Comparison of ENCODE assay signal across 21 cellular contexts in the genomic region with DNA sequence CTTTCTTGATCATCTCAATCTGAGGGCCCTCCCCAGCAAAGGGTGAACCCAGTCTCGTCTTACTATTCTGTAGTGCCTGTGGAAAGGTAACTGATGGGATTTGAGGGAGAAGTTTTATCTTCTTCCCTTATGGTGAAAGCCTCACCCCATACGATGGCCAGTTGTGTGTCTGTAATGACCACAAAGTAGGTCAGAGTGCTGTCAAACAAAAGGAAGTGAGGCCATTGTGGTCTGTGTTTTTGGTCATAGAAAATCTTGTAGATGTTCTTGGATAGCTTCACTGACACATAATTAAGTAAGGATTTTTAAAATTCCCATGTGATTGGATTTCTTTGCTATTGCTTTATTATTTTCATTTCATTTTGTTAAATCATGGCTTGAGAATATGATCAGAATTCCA.
"Had no signal": no experiment of that assay in that cellular context is flagged by ENCODE, and none has a peak within 500 bp of the region (broad histone marks: within the 10 kb centered on the region; RNA-seq: fewer than 3 reads in every experiment).

No MANE protein-coding gene starts in this region.

- H3K27ac Mint-ChIP-seq: activated naive CD4-positive, alpha-beta T cell treated with anti-CD3 and anti-CD28 coated beads, Interleukin-2, amount 50 U/mL, for 24 hours; naive thymus-derived CD4-positive, alpha-beta T cell; type B pancreatic cell had no signal

- H3K27me3 Mint-ChIP-seq: activated naive CD4-positive, alpha-beta T cell treated with anti-CD3 and anti-CD28 coated beads, Interleukin-2, amount 50 U/mL, for 24 hours; naive thymus-derived CD4-positive, alpha-beta T cell had no signal

- H3K27ac ChIP-seq: coronary artery, epithelial cell of prostate, left lung, sigmoid colon, thoracic aorta, VCaP had no signal

- H3K4me1 ChIP-seq: sigmoid colon had no signal

- H3K4me3 ChIP-seq: coronary artery, left lung, lung, sigmoid colon, thoracic aorta had no signal

- DNase-seq: activated gamma-delta T cell treated with Interleukin-2 at 50 U/mL for 16 hours; activated T-cell treated with anti-CD3 and anti-CD28 coated beads, Interleukin-2, amount 50 U/mL, for 1 hour; cerebellar nuclear complex; hippocampal formation; kidney glomerular epithelial cell; left lung; naive thymus-derived CD4-positive, alpha-beta T cell; retina; sigmoid colon; stimulated activated CD4-positive, alpha-beta T cell treated with anti-CD3 and anti-CD28 coated beads, Interleukin-2, amount 100 ng/mL, for 48 hours; stimulated activated CD8-positive, alpha-beta memory T cell treated with anti-CD3 and anti-CD28 coated beads, Interleukin-4, amount 100 ng/mL, for 48 hours; stimulated activated naive CD4-positive, alpha-beta T cell treated with Interleukin-2 at 50 U/mL for 16 hours had no signal

- H3K4me3 Mint-ChIP-seq: activated naive CD4-positive, alpha-beta T cell treated with anti-CD3 and anti-CD28 coated beads, Interleukin-2, amount 50 U/mL, for 24 hours; naive thymus-derived CD4-positive, alpha-beta T cell; neural crest cell; type B pancreatic cell had no signal

- ATAC-seq: activated CD4-positive, CD25-positive, alpha-beta regulatory T cell treated with anti-CD3 and anti-CD28 coated beads, Interleukin-2, amount 50 U/mL, for 24 hours; left lung; naive thymus-derived CD4-positive, alpha-beta T cell had no signal

- H3K27me3 ChIP-seq: left lung, sigmoid colon had no signal

- H3K36me3 ChIP-seq: left lung, sigmoid colon, thoracic aorta had no signal

- H3K4me1 Mint-ChIP-seq: activated naive CD4-positive, alpha-beta T cell treated with anti-CD3 and anti-CD28 coated beads, Interleukin-2, amount 50 U/mL, for 24 hours; naive thymus-derived CD4-positive, alpha-beta T cell; neural crest cell had no signal

- H3K9me3 ChIP-seq: left lung, sigmoid colon, thoracic aorta had no signal

- H3K36me3 Mint-ChIP-seq: activated naive CD4-positive, alpha-beta T cell treated with anti-CD3 and anti-CD28 coated beads, Interleukin-2, amount 50 U/mL, for 24 hours; naive thymus-derived CD4-positive, alpha-beta T cell; type B pancreatic cell had no signal

- H3K9me3 Mint-ChIP-seq: activated naive CD4-positive, alpha-beta T cell treated with anti-CD3 and anti-CD28 coated beads, Interleukin-2, amount 50 U/mL, for 24 hours; neural crest cell; type B pancreatic cell had no signal
